Comparison of ENCODE assay signal across 18 cellular contexts in the genomic region with DNA sequence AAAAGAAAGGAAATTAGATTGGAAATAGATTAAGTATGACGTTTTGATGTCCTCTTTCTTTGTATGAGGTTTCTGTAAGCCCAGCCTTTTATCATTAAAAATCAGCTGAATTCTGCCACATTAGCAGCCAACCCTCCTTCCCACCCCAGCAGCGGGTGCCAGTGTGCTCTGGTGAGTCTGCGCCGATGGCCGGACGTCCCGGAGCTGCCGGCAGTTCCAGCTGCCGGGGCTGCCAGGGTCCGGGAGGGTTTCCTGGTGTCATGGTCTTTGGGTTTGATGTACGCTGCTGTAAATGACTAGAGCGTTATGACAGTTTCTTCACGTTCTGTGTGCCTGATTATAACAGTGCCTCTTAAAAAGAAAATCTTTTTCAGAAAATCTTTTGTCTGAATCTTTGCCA.
"Had no signal": no experiment of that assay in that cellular context is flagged by ENCODE, and none has a peak within 500 bp of the region (broad histone marks: within the 10 kb centered on the region; RNA-seq: fewer than 3 reads in every experiment).

No MANE protein-coding gene starts in this region.

- DNase-seq: Karpas-422, KG1, MG63, NCI-H1092, NCI-H1105 treated with DMSO at 0.1 percent for 48 hours, NCI-H1417 treated with DMSO at 0.1 percent for 48 hours, NCI-H146, NCI-H1694 treated with DMSO at 0.1 percent for 48 hours, NCI-H1930, NCI-H2081, NCI-H2107, NCI-H2227 treated with DMSO at 0.1 percent for 48 hours, NCI-H524, NCI-H526 treated with DMSO at 0.1 percent for 48 hours, NCI-H748 treated with DMSO at 0.1 percent for 48 hours, Right ventricle myocardium superior, RPMI8226, SIG-M5 had no signal
